In the genomic region with DNA sequence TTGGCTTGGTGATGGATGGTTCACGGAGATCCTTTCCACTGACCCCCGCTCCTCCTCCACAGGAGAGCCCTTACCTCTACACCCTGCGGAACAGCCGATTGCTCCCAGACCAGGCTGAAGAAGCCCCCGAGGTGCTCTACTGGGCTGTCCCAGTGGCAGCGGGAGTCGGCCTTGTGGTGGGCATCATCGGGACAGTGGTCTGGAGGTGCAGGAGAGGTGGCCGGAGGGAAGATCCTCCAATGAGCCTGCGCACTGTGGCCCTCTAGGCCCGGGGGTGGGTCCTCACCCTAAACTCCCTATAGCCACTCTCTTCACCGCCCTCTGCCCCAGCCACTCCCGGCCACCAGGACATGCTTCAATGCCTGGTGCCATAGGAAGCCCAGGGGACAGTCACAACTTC, we compare ENCODE assay signal across 19 cellular contexts.
A peak's percentile ranks its signal among the peaks of the same experiment; 100 is the strongest.
DNase-seq lines count a peak whose midpoint lies in the region; ATAC-seq, FAIRE-seq and TF ChIP-seq lines count a peak whose summit lies in the region.
"Had no signal": no experiment of that assay in that cellular context is flagged by ENCODE, and none has a peak within 500 bp of the region (broad histone marks: within the 10 kb centered on the region; RNA-seq: fewer than 3 reads in every experiment).

No MANE protein-coding gene starts in this region.

- DNase-seq in breast epithelium (ENCODE audit: low spot score in 2 of 2) (no peak), MCF 10A (ENCODE audit: unreplicated experiment) (no peak), esophagus muscularis mucosa (ENCODE audit: extremely low spot score) (no peak), pancreas (no peak), uterus (no peak), MM.1S (no peak), DMS53 (lab: John Stamatoyannopoulos, UW) (no peak), BE2C (no peak)
- DNase-seq: DMS 273 treated with DMSO at 0.1 percent for 48 hours, EL, GOT3, MG63, NCI-H1105 treated with DMSO at 0.1 percent for 48 hours, NCI-H187, NCI-H446 treated with DMSO at 0.1 percent for 48 hours, NCI-H774 had no signal

- CTCF ChIA-PET in MCF 10A (lab: Yijun Ruan, JAX) = interaction anchor here (1.8 kb wide), 1 partner anchor 48 kb away, joined by 7 read pairs; no protein-coding TSS in a partner anchor

- intact Hi-C loops in breast epithelium (cut with DNase I; ENCODE audit: low total_unique reads) (no loop called here), MCF 10A (cut with micrococcal nuclease) (loop anchor here (5.0 kb wide), 1 partner anchor 110 kb away; the partner anchor contains the start of gene PPP1CB), esophagus muscularis mucosa (cut with DNase I) (no loop called here), pancreas (cut with DNase I) (no loop called here), uterus (cut with DNase I; ENCODE audit: low total_unique reads) (no loop called here)

- POLR2A ChIA-PET in MCF 10A (lab: Yijun Ruan, JAX) = interaction anchor here (1.2 to 2.1 kb wide), 6 partner anchors 17 to 111 kb away, joined by 3 to 7 read pairs (median 6); no protein-coding TSS in a partner anchor

- H3K4me2 ChIP-seq in MM.1S (ENCODE audit: low read depth, low read length) = no peak overlapping the region
- H3K4me2 ChIP-seq: BLaER1, KMS-11 had no signal

- ATAC-seq in pancreas = no peak

- H3K4me3 ChIP-seq in breast epithelium = no peak overlapping the region
- no peak overlapping the region for H3K4me3 ChIP-seq in esophagus muscularis mucosa
- no peak overlapping the region for H3K4me3 ChIP-seq in pancreas
- no peak overlapping the region for H3K4me3 ChIP-seq in uterus
- H3K4me3 ChIP-seq in MM.1S (ENCODE audit: low read length) = no peak overlapping the region
- no peak overlapping the region for H3K4me3 ChIP-seq in BE2C (ENCODE audit: low read depth, low read length)
- H3K4me3 ChIP-seq: BLaER1, MG63 had no signal

- no peak overlapping the region for H3K4me3 Mint-ChIP-seq in MCF 10A (ENCODE audit: unreplicated experiment)

- H3K36me3 Mint-ChIP-seq in MCF 10A (ENCODE audit: insufficient read depth, unreplicated experiment) = no peaks in the 10 kb centered on the region

- H2AFZ ChIP-seq in MM.1S (ENCODE audit: low read length) = no peak overlapping the region

- H3F3A ChIP-seq in MM.1S (ENCODE audit: insufficient read depth, low read length) = no peaks in the 10 kb centered on the region

- H3K27ac ChIP-seq in breast epithelium (peak overlapping the region; percentile 67 to 83), esophagus muscularis mucosa (replicated peaks in 1 of 4) (peak overlapping the region; percentile 92 to 98 (median 96)), pancreas (peak overlapping the region; percentile 31 to 71 (median 57)), uterus (peak overlapping the region; percentile 91 to 95), MM.1S (ENCODE audit: low read length) (no peak overlapping the region)
- H3K27ac ChIP-seq: 22Rv1, BLaER1, KMS-11 had no signal

- peaks cover 41% of the 10 kb centered on the region for H3K4me1 Mint-ChIP-seq in MCF 10A (ENCODE audit: insufficient read depth, unreplicated experiment)

- 94% methylated on average over 12 of the region's 13 CpGs for WGBS in esophagus muscularis mucosa
- WGBS in pancreas, 2 donors = 95 to 96% methylated on average over 13 of the region's 13 CpGs

- TF ChIP-seq POLR2A in breast epithelium (IDR thresholded peaks at IDR 0.05) (no peak), esophagus muscularis mucosa (IDR thresholded peaks at IDR 0.05; ENCODE audit: low read depth) (no peak), uterus (IDR thresholded peaks at IDR 0.05) (no peak)

- H3K9me3 Mint-ChIP-seq in MCF 10A (ENCODE audit: unreplicated experiment) = no peaks in the 10 kb centered on the region

- FAIRE-seq in pancreas (lab: Jason Lieb, UNC) = no peak

- H4K20me1 ChIP-seq in MM.1S (ENCODE audit: insufficient read depth, low read length) = no peaks in the 10 kb centered on the region
- H4K20me1 ChIP-seq: BLaER1 had no signal

- H3K27ac Mint-ChIP-seq in MCF 10A (ENCODE audit: low read depth, unreplicated experiment) = no peak overlapping the region

- TF ChIP-seq CTCF in breast epithelium (IDR thresholded peaks at IDR 0.05) = no peak
- TF ChIP-seq CTCF in MCF 10A (IDR thresholded peaks at IDR 0.05; ENCODE audit: unreplicated experiment) = no peak
- TF ChIP-seq CTCF in esophagus muscularis mucosa (IDR thresholded peaks at IDR 0.05) = no peak
- TF ChIP-seq CTCF in pancreas (IDR thresholded peaks at IDR 0.05) = no peak
- TF ChIP-seq CTCF in uterus (IDR thresholded peaks at IDR 0.05) = no peak
- no peak for TF ChIP-seq CTCF in MM.1S (IDR thresholded peaks at IDR 0.05; ENCODE audit: low read length)
- TF ChIP-seq CTCF in BE2C (IDR thresholded peaks at IDR 0.05; ENCODE audit: low read depth, low read length) = no peak

- H3K79me2 ChIP-seq in MM.1S (ENCODE audit: low read length) = no peaks in the 10 kb centered on the region

- H3K36me3 ChIP-seq in breast epithelium = no peaks in the 10 kb centered on the region
- H3K36me3 ChIP-seq in esophagus muscularis mucosa = no peaks in the 10 kb centered on the region
- H3K36me3 ChIP-seq in pancreas = no peaks in the 10 kb centered on the region
- no peaks in the 10 kb centered on the region for H3K36me3 ChIP-seq in uterus
- H3K36me3 ChIP-seq in MM.1S (replicated peaks; ENCODE audit: insufficient read depth, low read length) = no peaks in the 10 kb centered on the region
- no peaks in the 10 kb centered on the region for H3K36me3 ChIP-seq in BE2C
- H3K36me3 ChIP-seq: BLaER1, MG63 had no signal

- H3K4me1 ChIP-seq in breast epithelium = peaks cover 0 to 10% of the 10 kb centered on the region in 2 donors
- peaks cover 11 to 83% (median 81%) of the 10 kb centered on the region in 4 donors for H3K4me1 ChIP-seq in esophagus muscularis mucosa
- H3K4me1 ChIP-seq in pancreas = peaks cover 0 to 4% (median 0%) of the 10 kb centered on the region in 3 donors
- H3K4me1 ChIP-seq in uterus = peaks cover 3 to 6% of the 10 kb centered on the region in 2 donors
- H3K4me1 ChIP-seq in MM.1S (ENCODE audit: low read length) = peaks cover 8% of the 10 kb centered on the region
- H3K4me1 ChIP-seq in BE2C = no peaks in the 10 kb centered on the region; the same call in 1 of the 2 replicates

- H3K27me3 ChIP-seq in breast epithelium (no peaks in the 10 kb centered on the region), esophagus muscularis mucosa (no peaks in the 10 kb centered on the region), pancreas (no peaks in the 10 kb centered on the region), uterus (no peaks in the 10 kb centered on the region), MM.1S (replicated peaks; ENCODE audit: insufficient read depth, low read length) (no peaks in the 10 kb centered on the region), BE2C (no peaks in the 10 kb centered on the region)
- H3K27me3 ChIP-seq: BLaER1, MG63 had no signal

- no peak for TF ChIP-seq EP300 in esophagus muscularis mucosa (IDR thresholded peaks at IDR 0.05)

- no peak overlapping the region for H3K9ac ChIP-seq in MM.1S (ENCODE audit: low read length)
- H3K9ac ChIP-seq: BLaER1, KMS-11 had no signal

- no TSS peak for BruUV-seq in MCF 10A (replicated peaks; lab: Mats Ljungman, UMichigan)

- no peaks in the 10 kb centered on the region for H3K27me3 Mint-ChIP-seq in MCF 10A (ENCODE audit: insufficient read depth, unreplicated experiment)

- no peaks in the 10 kb centered on the region for H3K9me2 ChIP-seq in MM.1S (replicated peaks; ENCODE audit: insufficient read depth, low read length)

- H3K9me3 ChIP-seq in breast epithelium (no peaks in the 10 kb centered on the region), esophagus muscularis mucosa (no peaks in the 10 kb centered on the region), pancreas (no peaks in the 10 kb centered on the region), uterus (no peaks in the 10 kb centered on the region), MM.1S (replicated peaks; ENCODE audit: insufficient read depth, low read length) (no peaks in the 10 kb centered on the region), BE2C (no peaks in the 10 kb centered on the region)
- H3K9me3 ChIP-seq: BLaER1, MG63 had no signal
